8 cellular contexts compared by ENCODE assay signal in the genomic region with DNA sequence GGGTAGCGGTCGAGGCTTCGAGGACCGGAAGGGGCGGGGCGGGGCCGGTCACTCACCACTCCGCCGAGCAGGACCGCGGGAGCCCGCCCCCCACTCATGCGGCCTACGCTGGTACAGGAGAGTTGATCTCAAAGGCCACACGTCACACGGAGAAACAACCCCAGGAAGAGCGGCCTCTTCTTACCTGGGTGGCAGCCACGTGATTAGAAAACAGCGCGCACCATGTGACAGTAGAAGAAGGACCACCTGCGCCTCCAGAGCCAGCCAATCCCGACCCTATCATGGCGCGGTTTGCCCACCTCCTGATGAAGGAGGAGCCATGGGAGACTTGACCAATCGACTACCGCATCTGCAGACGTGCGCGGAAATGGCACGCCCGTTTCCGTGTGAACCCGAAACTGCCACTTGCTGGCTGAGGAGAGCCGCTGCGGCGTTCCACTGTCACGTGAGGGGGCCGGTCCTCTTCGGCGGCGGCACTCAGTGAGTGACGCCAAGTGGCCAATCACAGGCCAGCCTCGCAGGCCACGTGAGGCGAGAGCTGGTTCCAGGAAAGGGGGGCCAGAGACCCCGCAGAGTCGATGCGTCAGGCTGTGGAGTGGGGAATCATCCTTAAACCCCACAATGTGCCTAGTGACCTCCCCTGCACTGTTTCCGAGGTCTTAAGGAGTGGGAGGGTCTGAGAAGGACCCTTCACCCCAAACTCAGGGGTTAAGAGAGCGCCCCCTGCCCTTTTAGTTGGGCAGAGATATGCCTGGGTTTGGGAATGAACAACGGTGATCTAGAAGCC. TPM values are rescaled to one million over a fixed set of nuclear protein-coding genes. Genes with fewer than 3 reads are reported as not detected.
A peak's percentile ranks its signal among the peaks of the same experiment; 100 is the strongest.
DNase-seq lines count a peak whose midpoint lies in the region; ATAC-seq, FAIRE-seq and TF ChIP-seq lines count a peak whose summit lies in the region.

A gene with protein sequence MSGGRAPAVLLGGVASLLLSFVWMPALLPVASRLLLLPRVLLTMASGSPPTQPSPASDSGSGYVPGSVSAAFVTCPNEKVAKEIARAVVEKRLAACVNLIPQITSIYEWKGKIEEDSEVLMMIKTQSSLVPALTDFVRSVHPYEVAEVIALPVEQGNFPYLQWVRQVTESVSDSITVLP (minus strand): TSS at position 205 of the 787 bp plus-strand sequence. CDS start 107 bp downstream, at position 98.

- peaks cover 34% of the 10 kb centered on the region for H3K36me3 Mint-ChIP-seq in activated CD4-positive, alpha-beta T cell treated with anti-CD3 and anti-CD28 coated beads, Interleukin-2, amount 10 ng/mL, durations not matched to agents 24 days and 14 days (ENCODE audit: low read depth)

- H3K36me3 ChIP-seq in BJ (ENCODE audit: control insufficient read depth, insufficient read depth, low read length), result peaks cover 20% of the 10 kb centered on the region

- peak within 1 kb of the TSS; percentile 95 to 97 for H3K27ac ChIP-seq in coronary artery

- no peaks in the 10 kb centered on the region for H3K27me3 ChIP-seq in BJ (ENCODE audit: control insufficient read depth, insufficient read depth, low read length)

- POLR2A ChIA-PET in BJ (lab: Charles Lee), result interaction anchor here (0.7 kb wide), 1 partner anchor 36 kb away, joined by 3 read pairs; a partner anchor contains a TSS

- peak; percentile 15; the same call in 1 of the 2 replicates for TF ChIP-seq CTCF in BJ (IDR thresholded peaks at IDR 0.05; ENCODE audit: insufficient read depth, low read depth, low read length)
- no peak for TF ChIP-seq CTCF in coronary artery (IDR thresholded peaks at IDR 0.05)

- H3K27me3 Mint-ChIP-seq in activated CD4-positive, alpha-beta T cell treated with anti-CD3 and anti-CD28 coated beads, Interleukin-2, amount 10 ng/mL, durations not matched to agents 24 days and 14 days, result peaks cover 1% of the 10 kb centered on the region

- H3K4me1 Mint-ChIP-seq in activated CD4-positive, alpha-beta T cell treated with anti-CD3 and anti-CD28 coated beads, Interleukin-2, amount 10 ng/mL, durations not matched to agents 24 days and 14 days, result peaks cover 63% of the 10 kb centered on the region

- CTCF ChIA-PET in BJ (lab: Yijun Ruan, JAX), result interaction anchor here (1.1 to 1.2 kb wide), 2 partner anchors 13 to 218 kb away, joined by 3 to 6 read pairs; no protein-coding TSS in a partner anchor

- intact Hi-C loops in activated CD4-positive, alpha-beta T cell treated with anti-CD3 and anti-CD28 coated beads, Interleukin-2, amount 10 ng/mL, durations not matched to agents 24 days and 14 days (cut with micrococcal nuclease), result loop anchor here (1.0 to 10.0 kb wide), 10 partner anchors 8 to 1243 kb away; a partner anchor contains a TSS
- intact Hi-C loops in left colon (cut with DNase I, micrococcal nuclease), result no loop called here

- peak; percentile 99 for FAIRE-seq in GM19239 (lab: Jason Lieb, UNC)

- no peaks in the 10 kb centered on the region for H3K9me3 Mint-ChIP-seq in activated CD4-positive, alpha-beta T cell treated with anti-CD3 and anti-CD28 coated beads, Interleukin-2, amount 10 ng/mL, durations not matched to agents 24 days and 14 days

- ATAC-seq in HG03460 (IDR thresholded peaks at IDR 0.05; ENCODE audit: unreplicated experiment) (peak; percentile 83), left colon (peak; percentile 92)

- H3K4me3 Mint-ChIP-seq in activated CD4-positive, alpha-beta T cell treated with anti-CD3 and anti-CD28 coated beads, Interleukin-2, amount 10 ng/mL, durations not matched to agents 24 days and 14 days, result peak within 1 kb of the TSS; percentile 92

- H3K27ac Mint-ChIP-seq in activated CD4-positive, alpha-beta T cell treated with anti-CD3 and anti-CD28 coated beads, Interleukin-2, amount 10 ng/mL, durations not matched to agents 24 days and 14 days, result peak within 1 kb of the TSS; percentile 96

- H3K4me3 ChIP-seq in BJ (ENCODE audit: low read depth, low read length) (peak within 1 kb of the TSS; percentile 81), coronary artery (peak within 1 kb of the TSS; percentile 74)

- DNase-seq in BJ (ENCODE audit: low read depth) (peak; percentile 99), GM19239 (ENCODE audit: insufficient read length, low spot score) (peak; percentile 83), NCI-H526 (lab: John Stamatoyannopoulos, UW) (peak; percentile 99), coronary artery (ENCODE audit: low spot score) (peak; percentile 100), left colon (peak; percentile 98 to 100)
- DNase-seq in activated CD4-positive, alpha-beta T cell treated with anti-CD3 and anti-CD28 coated beads, Interleukin-2, amount 10 ng/mL, durations not matched to agents 24 days and 14 days, result peak; percentile 100
- DNase-seq in stimulated activated CD4-positive, alpha-beta T cell treated with anti-CD3 and anti-CD28 coated beads, Interleukin-2, amount 100 ng/mL, for 24 hours, result peak; percentile 97 to 98

RNA-seq across cellular contexts. Expression of the gene that starts here (rescaled TPM):
- polyA plus RNA-seq in BJ (2011; rRNA removed), result 347 and 369 TPM in 2 replicates
- polyA minus RNA-seq in BJ (2011; rRNA and poly(A)+ RNA removed), result 109 and 127 TPM in 2 replicates
- total RNA-seq in activated CD4-positive, alpha-beta T cell treated with anti-CD3 and anti-CD28 coated beads, Interleukin-2, amount 10 ng/mL, durations not matched to agents 24 days and 14 days, result 120 and 124 TPM in 2 replicates
- total RNA-seq in left colon, result 100 to 1,000 TPM; 162 to 169 TPM

Comparison
In these comparisons a context has a peak if more than half of its experiments do, and no peak if none do; other contexts are left out.
1. Peak in every context shown above with its lines: DNase-seq, ATAC-seq, H3K4me3 ChIP-seq and H3K27ac ChIP-seq.